Comparison of ENCODE assay signal across 12 cellular contexts in the genomic region with DNA sequence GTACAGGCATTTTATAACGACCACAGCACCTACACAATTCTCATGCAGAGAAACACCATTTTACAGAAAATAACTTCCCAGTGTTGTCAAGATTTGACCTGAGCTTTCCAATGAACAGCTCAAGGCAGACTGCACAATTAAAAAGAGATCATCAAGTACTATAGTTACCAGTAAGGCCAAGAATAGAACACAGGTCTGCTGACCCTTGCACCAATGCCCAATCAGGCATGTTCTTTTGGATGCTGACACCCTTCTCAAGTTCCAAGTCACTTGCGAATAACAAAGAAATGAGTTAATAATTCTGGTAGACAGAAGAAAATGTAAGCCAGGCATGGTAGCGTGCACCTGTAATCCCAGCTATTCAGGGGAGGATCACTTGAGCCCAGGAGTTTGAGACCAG.
DNase-seq lines count a peak whose midpoint lies in the region; ATAC-seq, FAIRE-seq and TF ChIP-seq lines count a peak whose summit lies in the region.
"Had no signal": no experiment of that assay in that cellular context is flagged by ENCODE, and none has a peak within 500 bp of the region (broad histone marks: within the 10 kb centered on the region; RNA-seq: fewer than 3 reads in every experiment).

No MANE protein-coding gene starts in this region.

- no peak overlapping the region for H3K27ac Mint-ChIP-seq in activated T-helper 1 cell treated with anti-CD3 and anti-CD28 coated beads, Interleukin-12 subunit alpha, Interleukin-12 subunit beta, Interleukin-2, Interleukin-4 antibody, amounts not matched to agents 30 ng/mL and 10 ng/mL and 1 ng/mL, durations not matched to agents 14 hours and 24 hours and 36 hours
- H3K27ac Mint-ChIP-seq: activated CD4-positive, alpha-beta T cell treated with anti-CD3 and anti-CD28 coated beads, Interleukin-2, amount 10 ng/mL, durations not matched to agents 24 days and 14 days had no signal

- H3K36me3 ChIP-seq in GM23248 (ENCODE audit: low read depth) (peaks cover 15% of the 10 kb centered on the region), colonic mucosa (no peaks in the 10 kb centered on the region), right lobe of liver (no peaks in the 10 kb centered on the region), small intestine (ENCODE audit: control insufficient read depth in 2 of 2, insufficient read depth in 2 of 2, low read length in 2 of 2) (peaks cover 0 to 5% of the 10 kb centered on the region in 2 donors)

- H3K9me3 Mint-ChIP-seq in activated T-helper 1 cell treated with anti-CD3 and anti-CD28 coated beads, Interleukin-12 subunit alpha, Interleukin-12 subunit beta, Interleukin-2, Interleukin-4 antibody, amounts not matched to agents 30 ng/mL and 10 ng/mL and 1 ng/mL, durations not matched to agents 14 hours and 24 hours and 36 hours, result peaks cover 4% of the 10 kb centered on the region
- H3K9me3 Mint-ChIP-seq: activated CD4-positive, alpha-beta T cell treated with anti-CD3 and anti-CD28 coated beads, Interleukin-2, amount 10 ng/mL, durations not matched to agents 24 days and 14 days had no signal

- H3K27ac ChIP-seq in GM23248 (no peak overlapping the region), colonic mucosa (peak overlapping the region; percentile 95), right lobe of liver (peak overlapping the region; percentile 93 to 96 (median 93)), small intestine (ENCODE audit: low read depth in 1 of 2, low read length in 1 of 2) (peak overlapping the region in 1 of 2 donors; percentile 90)
- H3K27ac ChIP-seq: SK-N-MC had no signal

- no peaks in the 10 kb centered on the region for H3K27me3 Mint-ChIP-seq in activated T-helper 1 cell treated with anti-CD3 and anti-CD28 coated beads, Interleukin-12 subunit alpha, Interleukin-12 subunit beta, Interleukin-2, Interleukin-4 antibody, amounts not matched to agents 30 ng/mL and 10 ng/mL and 1 ng/mL, durations not matched to agents 14 hours and 24 hours and 36 hours (ENCODE audit: insufficient read depth)
- H3K27me3 Mint-ChIP-seq: activated CD4-positive, alpha-beta T cell treated with anti-CD3 and anti-CD28 coated beads, Interleukin-2, amount 10 ng/mL, durations not matched to agents 24 days and 14 days; activated naive CD8-positive, alpha-beta T cell had no signal

- H3K4me3 ChIP-seq in GM23248 (peak overlapping the region; percentile 85; the same call in 1 of the 2 replicates), colonic mucosa (no peak overlapping the region), right lobe of liver (peak overlapping the region; percentile 48 to 70 (median 66)), small intestine (ENCODE audit: low read depth in 1 of 2, low read length in 2 of 2) (peak overlapping the region in 1 of 2 donors; percentile 48), lower leg skin (ENCODE audit: low read depth, poor library complexity, severe bottlenecking) (no peak overlapping the region)
- H3K4me3 ChIP-seq: SK-N-MC had no signal

- H3K9me3 ChIP-seq in GM23248 (ENCODE audit: low read depth) (no peaks in the 10 kb centered on the region), colonic mucosa (no peaks in the 10 kb centered on the region), right lobe of liver (no peaks in the 10 kb centered on the region), small intestine (ENCODE audit: control insufficient read depth, low read depth) (no peaks in the 10 kb centered on the region)

- peaks cover 33% of the 10 kb centered on the region for H3K36me3 Mint-ChIP-seq in activated T-helper 1 cell treated with anti-CD3 and anti-CD28 coated beads, Interleukin-12 subunit alpha, Interleukin-12 subunit beta, Interleukin-2, Interleukin-4 antibody, amounts not matched to agents 30 ng/mL and 10 ng/mL and 1 ng/mL, durations not matched to agents 14 hours and 24 hours and 36 hours (ENCODE audit: low read depth)

- no peak for DNase-seq in GM23248
- no peak for DNase-seq in colonic mucosa
- DNase-seq in right lobe of liver, result no peak
- peak; percentile 48 for DNase-seq in small intestine
- no peak for DNase-seq in stimulated activated CD8-positive, alpha-beta memory T cell treated with anti-CD3 and anti-CD28 coated beads, Interleukin-4, amount 100 ng/mL, for 48 hours
- no peak for DNase-seq in lower leg skin (ENCODE audit: low spot score in 2 of 2)
- no peak for DNase-seq in GM19238 (ENCODE audit: insufficient read length, low spot score)
- DNase-seq in activated T-helper 1 cell treated with anti-CD3 and anti-CD28 coated beads, Interleukin-12 subunit alpha, Interleukin-12 subunit beta, Interleukin-2, Interleukin-4 antibody, amounts not matched to agents 30 ng/mL and 10 ng/mL and 1 ng/mL, durations not matched to agents 14 hours and 24 hours and 36 hours (ENCODE audit: low spot score), result no peak
- DNase-seq: activated CD4-positive, alpha-beta T cell treated with anti-CD3 and anti-CD28 coated beads, Interleukin-2, amount 10 ng/mL, durations not matched to agents 24 days and 14 days; NCI-H1048 had no signal

- no peaks in the 10 kb centered on the region for H3K9me2 ChIP-seq in GM23248 (ENCODE audit: insufficient read depth)

- H3F3A ChIP-seq in GM23248 (ENCODE audit: insufficient read depth), result peaks cover 28% of the 10 kb centered on the region

- peak overlapping the region; percentile 96 for H3K4me2 ChIP-seq in GM23248 (ENCODE audit: unreplicated experiment)

- in situ Hi-C loops in GM23248 (cut with MboI), result no loop called here

- peak overlapping the region; percentile 93; the same call in 1 of the 2 replicates for H3K9ac ChIP-seq in GM23248
- H3K9ac ChIP-seq in colonic mucosa (ENCODE audit: low read depth in 2 of 2, low read length in 2 of 2), result peak overlapping the region in 1 of 2 donors; percentile 48

- no peak for TF ChIP-seq POLR2A in right lobe of liver (IDR thresholded peaks at IDR 0.05)
- TF ChIP-seq POLR2A in lower leg skin (IDR thresholded peaks at IDR 0.05), result no peak

- WGBS in GM23248 (ENCODE audit: low coverage in 1 of 2, low lambda C conversion rate in 2 of 2, missing lambda C conversion rate in 2 of 2), 2 experiments, result 63 to 64% methylated on average over 3 of the region's 3 CpGs
- 16% methylated on average over 3 of the region's 3 CpGs for WGBS in right lobe of liver (ENCODE audit: insufficient coverage, low coverage, low lambda C conversion rate, missing lambda C conversion rate)
- 14 to 55% (median 31%) methylated on average over 3 of the region's 3 CpGs for WGBS in small intestine, 3 donors
- WGBS in lower leg skin, 2 donors, result 78 to 86% methylated on average over 3 of the region's 3 CpGs

- H3K4me1 Mint-ChIP-seq in activated T-helper 1 cell treated with anti-CD3 and anti-CD28 coated beads, Interleukin-12 subunit alpha, Interleukin-12 subunit beta, Interleukin-2, Interleukin-4 antibody, amounts not matched to agents 30 ng/mL and 10 ng/mL and 1 ng/mL, durations not matched to agents 14 hours and 24 hours and 36 hours (ENCODE audit: low read depth), result peaks cover 20% of the 10 kb centered on the region

- intact Hi-C loops in colonic mucosa (cut with DNase I), result no loop called here
- intact Hi-C loops in right lobe of liver (cut with DNase I), result no loop called here
- intact Hi-C loops in lower leg skin (cut with DNase I; ENCODE audit: low total_unique reads), result no loop called here
- intact Hi-C loops in activated T-helper 1 cell treated with anti-CD3 and anti-CD28 coated beads, Interleukin-12 subunit alpha, Interleukin-12 subunit beta, Interleukin-2, Interleukin-4 antibody, amounts not matched to agents 30 ng/mL and 10 ng/mL and 1 ng/mL, durations not matched to agents 14 hours and 24 hours and 36 hours (cut with micrococcal nuclease), result loop anchor here (5.0 kb wide), 3 partner anchors 43 to 227 kb away; no protein-coding TSS in a partner anchor

- no peak for TF ChIP-seq CTCF in colonic mucosa (IDR thresholded peaks at IDR 0.05)
- TF ChIP-seq CTCF in right lobe of liver (IDR thresholded peaks at IDR 0.05), result no peak
- TF ChIP-seq CTCF in lower leg skin (IDR thresholded peaks at IDR 0.05), result no peak

- FAIRE-seq in small intestine (lab: Jason Lieb, UNC), result no peak

- H2AFZ ChIP-seq in GM23248, result no peak overlapping the region

- no peak overlapping the region for H3K4me3 Mint-ChIP-seq in activated T-helper 1 cell treated with anti-CD3 and anti-CD28 coated beads, Interleukin-12 subunit alpha, Interleukin-12 subunit beta, Interleukin-2, Interleukin-4 antibody, amounts not matched to agents 30 ng/mL and 10 ng/mL and 1 ng/mL, durations not matched to agents 14 hours and 24 hours and 36 hours
- H3K4me3 Mint-ChIP-seq: activated CD4-positive, alpha-beta T cell treated with anti-CD3 and anti-CD28 coated beads, Interleukin-2, amount 10 ng/mL, durations not matched to agents 24 days and 14 days; activated naive CD8-positive, alpha-beta T cell had no signal

- no peak for ATAC-seq in right lobe of liver

- no peaks in the 10 kb centered on the region for H4K20me1 ChIP-seq in GM23248 (ENCODE audit: insufficient read depth)

- peaks cover 86% of the 10 kb centered on the region for H3K79me2 ChIP-seq in GM23248 (ENCODE audit: insufficient read depth)

- H3K27me3 ChIP-seq in GM23248 (replicated peaks; ENCODE audit: insufficient read depth), result no peaks in the 10 kb centered on the region
- H3K27me3 ChIP-seq in colonic mucosa, result no peaks in the 10 kb centered on the region
- H3K27me3 ChIP-seq in right lobe of liver, result no peaks in the 10 kb centered on the region
- no peaks in the 10 kb centered on the region for H3K27me3 ChIP-seq in small intestine (ENCODE audit: control insufficient read depth in 2 of 2, insufficient read depth in 2 of 2, low read length in 2 of 2)

- H3K4me1 ChIP-seq in GM23248 (ENCODE audit: insufficient read depth) (peaks cover 40% of the 10 kb centered on the region), colonic mucosa (peaks cover 24% of the 10 kb centered on the region), right lobe of liver (peaks cover 0 to 76% (median 30%) of the 10 kb centered on the region in 4 donors), small intestine (ENCODE audit: control insufficient read depth in 2 of 2, insufficient read depth in 1 of 2, low read depth in 1 of 2, low read length in 1 of 2) (peaks cover 7 to 24% of the 10 kb centered on the region in 2 donors)

Comparison
In these comparisons a context has a peak if more than half of its experiments do, and no peak if none do; other contexts are left out.
1. H3K4me3 ChIP-seq: peak in GM23248 (single experiment) and right lobe of liver (3 of 3); none in colonic mucosa (single experiment) and lower leg skin (single experiment).